ENCODE assay signal across 1 cellular context in genomic region chr16:85746431-85747227, GRCh38.
TF ChIP-seq lines count a peak whose summit lies in the region.

No MANE protein-coding gene starts in this region.

TF ChIP-seq in GM23338, 12 proteins besides CTCF, POLR2A, EP300 and RAD21 (continued from another document):
- TF ChIP-seq ETS1 (IDR thresholded peaks at IDR 0.05) = no peak
- TF ChIP-seq ZNF114 (CRISPR knock-in tag; IDR thresholded peaks at IDR 0.05) = no peak
- no peak for TF ChIP-seq ZNF462 (CRISPR knock-in tag; IDR thresholded peaks at IDR 0.05)
- TF ChIP-seq REST (IDR thresholded peaks at IDR 0.05; ENCODE audit: unreplicated experiment) = no peak
- TF ChIP-seq CREB1 (CRISPR knock-in tag; IDR thresholded peaks at IDR 0.05; ENCODE audit: low read depth) = no peak
- TF ChIP-seq EZH2 (IDR thresholded peaks at IDR 0.05; ENCODE audit: low read depth, unreplicated experiment) = no peak
- no peak for TF ChIP-seq ZNF331 (CRISPR knock-in tag; IDR thresholded peaks at IDR 0.05; ENCODE audit: low read depth)
TF ChIP-seq in GM23338: peak in this region for 0.
